In genomic region chr6:125477141-125477540, GRCh38 we compare ENCODE assay signal across 19 cellular contexts.
"Had no signal": no experiment of that assay in that cellular context is flagged by ENCODE, and none has a peak within 500 bp of the region (broad histone marks: within the 10 kb centered on the region; RNA-seq: fewer than 3 reads in every experiment).

No MANE protein-coding gene starts in this region.

- DNase-seq: central memory CD4-positive, alpha-beta T cell; dorsolateral prefrontal cortex; effector CD8-positive, alpha-beta T cell; foreskin melanocyte; head of caudate nucleus; left colon; left ventricle myocardium superior; naive thymus-derived CD8-positive, alpha-beta T cell; ovary; right cardiac atrium; stimulated activated CD4-positive, alpha-beta T cell treated with anti-CD3 and anti-CD28 coated beads, Interleukin-4, amount 100 ng/mL, for 4 hours; stimulated activated naive B cell treated with anti-CD40 and anti-IgM and Interleukin-4, amounts not matched to agents 10 μg/mL and 1 μg/mL and 100 μg/mL, for 72 hours; stimulated activated naive CD8-positive, alpha-beta T cell treated with anti-CD3 and anti-CD28 coated beads, Interleukin-15, amount 100 ng/mL, for 72 hours; testis; transverse colon had no signal

- H3K9me3 ChIP-seq: neutrophil, ovary, testis, transverse colon had no signal

- H3K27ac ChIP-seq: dorsolateral prefrontal cortex, hepatocyte, neutrophil, ovary, testis, transverse colon had no signal

- H3K4me1 ChIP-seq: testis, transverse colon had no signal

- H3K27me3 ChIP-seq: hepatocyte, neutrophil, ovary, testis, transverse colon had no signal

- H3K36me3 ChIP-seq: neutrophil, ovary, transverse colon had no signal

- H3K4me3 ChIP-seq: coronary artery, dorsolateral prefrontal cortex, hepatocyte, lung, ovary, testis, transverse colon had no signal

- ATAC-seq: left colon; naive thymus-derived CD8-positive, alpha-beta T cell; stimulated activated naive B cell treated with anti-CD40 and anti-IgM and Interleukin-4, amounts not matched to agents 10 μg/mL and 1 μg/mL and 100 μg/mL, for 72 hours; stimulated activated naive CD8-positive, alpha-beta T cell treated with anti-CD3 and anti-CD28 coated beads, Interleukin-15, amount 100 ng/mL, for 72 hours had no signal
